ENCODE assay signal across 8 cellular contexts in the genomic region with DNA sequence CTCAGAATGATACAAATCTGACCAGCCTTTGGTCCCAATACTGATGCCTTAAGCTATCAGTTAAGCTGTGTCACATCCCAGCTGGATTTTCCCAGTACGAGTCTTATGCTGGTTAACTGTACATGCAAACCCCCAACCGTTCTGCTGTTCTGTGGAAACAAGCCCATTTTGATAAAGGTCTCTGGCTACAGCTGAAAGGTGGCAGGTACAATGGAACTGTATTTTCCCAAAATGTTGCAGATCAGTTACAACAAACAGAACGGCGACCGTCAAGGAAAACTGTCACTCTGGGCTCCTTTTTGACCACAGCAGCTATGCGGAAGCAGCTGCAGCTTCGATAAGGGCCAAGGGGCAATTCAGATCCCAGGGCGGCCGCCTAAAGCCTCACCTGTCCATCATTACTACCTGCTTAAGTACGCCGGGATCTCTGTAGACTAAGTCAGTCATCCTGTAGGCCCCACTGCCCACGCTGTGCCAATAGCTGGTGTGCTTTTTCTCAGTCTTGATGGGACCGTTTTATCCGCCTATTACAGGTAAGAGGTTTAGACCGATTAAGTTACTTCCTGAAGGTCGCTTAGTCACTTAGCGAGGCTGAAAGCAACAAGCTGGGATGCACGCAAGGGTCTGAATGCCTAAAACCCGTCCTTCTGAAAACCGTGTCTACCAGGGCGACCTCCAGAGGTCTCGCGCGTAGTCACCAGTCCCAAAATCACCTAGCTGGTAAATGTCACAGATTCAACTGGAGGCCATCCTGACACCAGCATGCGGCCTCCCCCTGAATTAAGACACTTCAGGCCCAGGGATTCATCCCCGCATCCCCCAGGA. TPM values are rescaled to one million over a fixed set of nuclear protein-coding genes. Genes with fewer than 3 reads are reported as not detected.
A peak's percentile ranks its signal among the peaks of the same experiment; 100 is the strongest.
DNase-seq lines count a peak whose midpoint lies in the region; ATAC-seq and TF ChIP-seq lines count a peak whose summit lies in the region.

No MANE protein-coding gene starts in this region.

- H3K4me2 ChIP-seq in OCI-LY3 (ENCODE audit: low read length) (peak overlapping the region; percentile 97), trophoblast cell (ENCODE audit: low read length) (peak overlapping the region; percentile 76)

- H3K4ac ChIP-seq in trophoblast cell (ENCODE audit: low read depth, low read length), result peak overlapping the region; percentile 82

- no peak overlapping the region for H3K23ac ChIP-seq in trophoblast cell (ENCODE audit: low read length)

- peaks cover 36% of the 10 kb centered on the region for H3K36me3 ChIP-seq in OCI-LY3 (replicated peaks; ENCODE audit: low read depth, low read length)
- H3K36me3 ChIP-seq in cardiac muscle cell, result peaks cover 28% of the 10 kb centered on the region
- H3K36me3 ChIP-seq in trophoblast cell (ENCODE audit: control insufficient read depth in 1 of 2, insufficient read depth in 2 of 2, low read length in 2 of 2), result peaks cover 19 to 38% of the 10 kb centered on the region in 2 experiments

- H2AFZ ChIP-seq in OCI-LY3 (ENCODE audit: low read depth, low read length), result no peak overlapping the region
- H2AFZ ChIP-seq in trophoblast cell (ENCODE audit: insufficient read depth, low read length, poor library complexity), result no peak overlapping the region

- TF ChIP-seq CTCF in OCI-LY3 (IDR thresholded peaks at IDR 0.05; ENCODE audit: low read depth, low read length) (peak; percentile 38), cardiac muscle cell (IDR thresholded peaks at IDR 0.05; ENCODE audit: low read depth, low read length) (peak; percentile 11)

- H3K9ac ChIP-seq in OCI-LY3 (ENCODE audit: low read length) (peak overlapping the region; percentile 95), trophoblast cell (ENCODE audit: low read length) (peak overlapping the region; percentile 86)

- H3K27me3 ChIP-seq in OCI-LY3 (ENCODE audit: low read depth, low read length), result no peaks in the 10 kb centered on the region
- H3K27me3 ChIP-seq in cardiac muscle cell, result peaks cover 4% of the 10 kb centered on the region
- H3K27me3 ChIP-seq in trophoblast cell (ENCODE audit: insufficient read depth, low read length), result no peaks in the 10 kb centered on the region

- no peak overlapping the region for H4K12ac ChIP-seq in trophoblast cell (ENCODE audit: low read depth, low read length)

- H2BK12ac ChIP-seq in trophoblast cell (ENCODE audit: low read length), result no peak overlapping the region

- H3K4me3 ChIP-seq in OCI-LY3 (ENCODE audit: low read length) (peak overlapping the region; percentile 91), cardiac muscle cell (peak overlapping the region; percentile 54), trophoblast cell (ENCODE audit: low read depth, low read length) (peak overlapping the region; percentile 85)

- no peak overlapping the region for H4K8ac ChIP-seq in trophoblast cell (ENCODE audit: low read depth, low read length)

- DNase-seq in AG08395 (ENCODE audit: low spot score) (peak; percentile 36), cardiac muscle cell (ENCODE audit: low read depth in 1 of 2, low spot score in 1 of 2) (peak; percentile 38 to 58), trophoblast cell (peak; percentile 21 to 44), SIG-M5 (lab: John Stamatoyannopoulos, UW) (no peak)
- peak in 3 of 4 experiments; percentile 45 to 58 (median 48) for DNase-seq in activated naive CD4-positive, alpha-beta T cell (lab: John Stamatoyannopoulos, UW)

- H2BK5ac ChIP-seq in trophoblast cell (ENCODE audit: low read depth, low read length, poor library complexity), result peak overlapping the region; percentile 42

- H3K18ac ChIP-seq in trophoblast cell (ENCODE audit: low read length), result peak overlapping the region; percentile 15

- peak; percentile 14 for ATAC-seq in HG03095 (IDR thresholded peaks at IDR 0.05; ENCODE audit: unreplicated experiment)

- peak overlapping the region; percentile 59 for H4K91ac ChIP-seq in trophoblast cell (ENCODE audit: low read depth, low read length)

- peaks cover 37% of the 10 kb centered on the region for H3K79me2 ChIP-seq in OCI-LY3 (ENCODE audit: low read length)
- peaks cover 15% of the 10 kb centered on the region for H3K79me2 ChIP-seq in trophoblast cell (ENCODE audit: control insufficient read depth, insufficient read depth, low read length, poor library complexity)

- no peak overlapping the region for H2BK120ac ChIP-seq in trophoblast cell (ENCODE audit: insufficient read depth, low read length, poor library complexity)

- peaks cover 9% of the 10 kb centered on the region for H3K79me1 ChIP-seq in trophoblast cell (ENCODE audit: low read length)

- TF ChIP-seq POLR2A in GM15510 (IDR thresholded peaks at IDR 0.05; ENCODE audit: borderline replicate concordance, extremely low read depth, insufficient read length), result peak; percentile 5

- H2AK5ac ChIP-seq in trophoblast cell (ENCODE audit: low read length), result no peak overlapping the region

- H3K9me3 ChIP-seq in OCI-LY3 (ENCODE audit: insufficient read depth, low read length) (no peaks in the 10 kb centered on the region), cardiac muscle cell (ENCODE audit: low read depth) (no peaks in the 10 kb centered on the region), trophoblast cell (ENCODE audit: insufficient read depth, low read depth, low read length) (no peaks in the 10 kb centered on the region)

- H3K27ac ChIP-seq in OCI-LY3 (ENCODE audit: low read length), result peak overlapping the region; percentile 76
- H3K27ac ChIP-seq in cardiac muscle cell, result peak overlapping the region; percentile 59
- peak overlapping the region; percentile 38 for H3K27ac ChIP-seq in trophoblast cell (ENCODE audit: low read depth, low read length)

- peak overlapping the region; percentile 58 for H3K14ac ChIP-seq in trophoblast cell (ENCODE audit: low read length)

- H4K20me1 ChIP-seq in OCI-LY3 (ENCODE audit: insufficient read depth, low read length), result peaks cover 28% of the 10 kb centered on the region

- H3K4me1 ChIP-seq in OCI-LY3 (ENCODE audit: low read length), result peaks cover 24% of the 10 kb centered on the region
- H3K4me1 ChIP-seq in cardiac muscle cell (ENCODE audit: low read depth), result peaks cover 5% of the 10 kb centered on the region
- H3K4me1 ChIP-seq in trophoblast cell (ENCODE audit: control insufficient read depth in 1 of 2, insufficient read depth in 2 of 2, low read length in 2 of 2), result peaks cover 6 to 9% of the 10 kb centered on the region in 2 experiments

- whole genome bisulfite sequencing in trophoblast cell (ENCODE audit: extremely low coverage, insufficient coverage, insufficient read length), result no CpG with 5 or more reads among the region's 26 CpGs

RNA-seq across cellular contexts. Expression of gene RAB42, which starts 11.1 kb away (rescaled TPM):
- 11.7 and 12.5 TPM in 2 replicates for total RNA-seq in cardiac muscle cell
- polyA plus RNA-seq in cardiac muscle cell, result 7.3 and 11.9 TPM in 2 replicates
- 3.4 and 3.8 TPM in 2 replicates for polyA plus RNA-seq in trophoblast cell (2013)

RNA-seq across cellular contexts. Expression of gene TRNAU1AP, which starts 28.0 kb away (rescaled TPM):
- 26.0 and 26.1 TPM in 2 replicates for total RNA-seq in cardiac muscle cell
- polyA plus RNA-seq in cardiac muscle cell, result 39.9 and 61.2 TPM in 2 replicates
- polyA plus RNA-seq in trophoblast cell (2013), result 50.8 and 53.6 TPM in 2 replicates
